ENCODE assay signal across 8 cellular contexts in genomic region chr9:128552744-128553221, GRCh38. TPM values are rescaled to one million over a fixed set of nuclear protein-coding genes. Genes with fewer than 3 reads are reported as not detected.
A peak's percentile ranks its signal among the peaks of the same experiment; 100 is the strongest.
DNase-seq lines count a peak whose midpoint lies in the region; ATAC-seq and TF ChIP-seq lines count a peak whose summit lies in the region.

No MANE protein-coding gene starts in this region.

- H3K9ac ChIP-seq in OCI-LY3 (ENCODE audit: low read length) (peak overlapping the region; percentile 80), skeletal muscle tissue (ENCODE audit: low read depth in 1 of 3, low read length in 3 of 3) (peak overlapping the region; percentile 78 to 89 (median 82))

- no peaks in the 10 kb centered on the region for H3K9me3 ChIP-seq in OCI-LY3 (ENCODE audit: insufficient read depth, low read length)
- no peaks in the 10 kb centered on the region for H3K9me3 ChIP-seq in skeletal muscle tissue (ENCODE audit: control insufficient read depth in 3 of 3, low read length in 3 of 3)

- H3K4me3 ChIP-seq in AG10803 (ENCODE audit: low read length) (peak overlapping the region; percentile 89), OCI-LY3 (ENCODE audit: low read length) (peak overlapping the region; percentile 94), astrocyte of the cerebellum (ENCODE audit: low read depth, low read length) (peak overlapping the region; percentile 83), skeletal muscle tissue (ENCODE audit: low read length in 3 of 3) (peak overlapping the region; percentile 83 to 93 (median 84))

- H3K27me3 ChIP-seq in OCI-LY3 (ENCODE audit: low read depth, low read length) (no peaks in the 10 kb centered on the region), skeletal muscle tissue (ENCODE audit: control insufficient read depth in 3 of 3, insufficient read depth in 3 of 3, low read length in 3 of 3) (no peaks in the 10 kb centered on the region)

- TF ChIP-seq CTCF in AG10803 (conservative IDR thresholded peaks at IDR 0.05; ENCODE audit: low read length) (no peak), OCI-LY3 (IDR thresholded peaks at IDR 0.05; ENCODE audit: low read depth, low read length) (no peak), astrocyte of the cerebellum (IDR thresholded peaks at IDR 0.05; ENCODE audit: low read depth, low read length, missing control alignments) (no peak)

- peaks cover 2% of the 10 kb centered on the region for H3K36me3 ChIP-seq in OCI-LY3 (replicated peaks; ENCODE audit: low read depth, low read length)
- no peaks in the 10 kb centered on the region for H3K36me3 ChIP-seq in skeletal muscle tissue (ENCODE audit: control insufficient read depth in 3 of 3, insufficient read depth in 3 of 3, low read length in 3 of 3)

- in situ Hi-C loops in astrocyte of the cerebellum (cut with HindIII; ENCODE audit: low sequenced_read_pairs): no loop called here

- ATAC-seq in GM18517 (IDR thresholded peaks at IDR 0.05; ENCODE audit: unreplicated experiment): peak; percentile 27
- peak; percentile 11 for ATAC-seq in HG03060 (IDR thresholded peaks at IDR 0.05; ENCODE audit: low read depth, unreplicated experiment)

- H3K27ac ChIP-seq in OCI-LY3 (ENCODE audit: low read length) (0 out of 2 replicates have a peak overlapping the region, but pooled peaks have one; percentile 21), skeletal muscle tissue (ENCODE audit: low read depth, low read length) (peak overlapping the region; percentile 78)

- peaks cover 29% of the 10 kb centered on the region; the same call in 1 of the 2 replicates for H4K20me1 ChIP-seq in OCI-LY3 (ENCODE audit: insufficient read depth, low read length)

- H3K4me2 ChIP-seq in OCI-LY3 (ENCODE audit: low read length): peak overlapping the region; percentile 91

- H3K4me1 ChIP-seq in OCI-LY3 (ENCODE audit: low read length): peaks cover 27% of the 10 kb centered on the region
- H3K4me1 ChIP-seq in skeletal muscle tissue (ENCODE audit: control insufficient read depth in 3 of 3, insufficient read depth in 3 of 3, low read length in 3 of 3): peaks cover 37 to 47% (median 44%) of the 10 kb centered on the region in 3 donors

- peak overlapping the region; percentile 2; the same call in 1 of the 2 replicates for H2AFZ ChIP-seq in OCI-LY3 (ENCODE audit: low read depth, low read length)

- DNase-seq in AG10803 (ENCODE audit: low read depth): peak; percentile 20
- DNase-seq in astrocyte of the cerebellum (ENCODE audit: low read depth): no peak
- DNase-seq in iPS-NIHi11 (ENCODE audit: low spot score): peak; percentile 73
- DNase-seq in AG08395 (ENCODE audit: low spot score): no peak

- H3K79me2 ChIP-seq in OCI-LY3 (ENCODE audit: low read length): peaks cover 38% of the 10 kb centered on the region

RNA-seq across cellular contexts. Expression of gene SPTAN1, which starts 0.4 kb away (rescaled TPM):
- 368 TPM for total RNA-seq in skeletal muscle tissue

RNA-seq across cellular contexts. Expression of gene GLE1, which starts 48.3 kb away (rescaled TPM):
- 16.7 TPM for total RNA-seq in skeletal muscle tissue

Comparison
In these comparisons a context has a peak if more than half of its experiments do, and no peak if none do; other contexts are left out.
1. DNase-seq: peak in AG10803 (single experiment) and iPS-NIHi11 (single experiment); none in astrocyte of the cerebellum (single experiment) and AG08395 (single experiment).
2. Peak in every context shown above with its lines, with median percentiles within 50 percentile points of each other: H3K4me3 ChIP-seq.